In the genomic region with DNA sequence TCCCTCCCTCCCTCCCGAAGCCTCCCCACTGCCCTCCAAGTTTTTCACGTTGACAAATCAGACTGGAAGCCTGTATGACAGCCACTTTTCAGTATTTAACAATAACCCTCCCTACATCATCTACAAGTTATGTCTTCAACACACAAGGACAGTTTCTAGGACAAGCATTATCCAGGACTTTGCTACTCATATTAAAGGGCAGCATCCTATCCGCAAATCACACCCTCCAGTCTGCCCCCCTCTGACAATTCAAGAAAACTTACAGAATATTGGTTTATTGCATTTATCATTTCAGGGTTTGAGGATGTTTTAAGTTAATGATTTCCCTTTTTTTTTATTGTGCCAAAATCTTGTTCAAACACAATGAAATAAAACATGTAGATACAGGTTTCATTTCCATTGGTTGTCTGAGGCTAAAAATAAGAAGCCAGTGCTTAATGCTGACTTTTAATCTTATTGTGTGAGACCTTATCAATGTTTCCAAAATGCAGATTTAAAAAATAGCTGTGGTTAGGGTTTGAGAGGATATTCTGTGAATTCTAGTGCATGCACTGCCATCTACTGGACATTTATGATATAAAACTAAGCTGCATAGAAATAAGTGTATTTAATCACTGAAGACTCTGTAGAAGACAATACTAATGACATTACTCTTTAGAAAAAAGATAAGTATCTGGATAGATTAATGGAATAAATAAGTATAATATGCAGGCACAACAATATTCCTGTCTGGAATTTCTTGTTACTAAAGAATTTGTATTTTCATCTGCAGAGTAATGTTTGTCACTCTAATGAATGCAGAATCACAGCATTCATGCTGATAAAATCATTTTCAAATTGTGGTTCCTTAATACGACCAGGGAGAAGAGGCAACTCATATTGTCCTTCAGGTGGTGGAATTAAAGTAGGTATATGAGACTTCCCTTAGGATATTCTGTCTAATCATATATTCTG, we compare ENCODE assay signal across 1 cellular context.
TF ChIP-seq lines count a peak whose summit lies in the region.

No MANE protein-coding gene starts in this region.

TF ChIP-seq in K562, 482 proteins besides CTCF, POLR2A, EP300 and RAD21 (continued from another document):
- TF ChIP-seq, protein P1, sequence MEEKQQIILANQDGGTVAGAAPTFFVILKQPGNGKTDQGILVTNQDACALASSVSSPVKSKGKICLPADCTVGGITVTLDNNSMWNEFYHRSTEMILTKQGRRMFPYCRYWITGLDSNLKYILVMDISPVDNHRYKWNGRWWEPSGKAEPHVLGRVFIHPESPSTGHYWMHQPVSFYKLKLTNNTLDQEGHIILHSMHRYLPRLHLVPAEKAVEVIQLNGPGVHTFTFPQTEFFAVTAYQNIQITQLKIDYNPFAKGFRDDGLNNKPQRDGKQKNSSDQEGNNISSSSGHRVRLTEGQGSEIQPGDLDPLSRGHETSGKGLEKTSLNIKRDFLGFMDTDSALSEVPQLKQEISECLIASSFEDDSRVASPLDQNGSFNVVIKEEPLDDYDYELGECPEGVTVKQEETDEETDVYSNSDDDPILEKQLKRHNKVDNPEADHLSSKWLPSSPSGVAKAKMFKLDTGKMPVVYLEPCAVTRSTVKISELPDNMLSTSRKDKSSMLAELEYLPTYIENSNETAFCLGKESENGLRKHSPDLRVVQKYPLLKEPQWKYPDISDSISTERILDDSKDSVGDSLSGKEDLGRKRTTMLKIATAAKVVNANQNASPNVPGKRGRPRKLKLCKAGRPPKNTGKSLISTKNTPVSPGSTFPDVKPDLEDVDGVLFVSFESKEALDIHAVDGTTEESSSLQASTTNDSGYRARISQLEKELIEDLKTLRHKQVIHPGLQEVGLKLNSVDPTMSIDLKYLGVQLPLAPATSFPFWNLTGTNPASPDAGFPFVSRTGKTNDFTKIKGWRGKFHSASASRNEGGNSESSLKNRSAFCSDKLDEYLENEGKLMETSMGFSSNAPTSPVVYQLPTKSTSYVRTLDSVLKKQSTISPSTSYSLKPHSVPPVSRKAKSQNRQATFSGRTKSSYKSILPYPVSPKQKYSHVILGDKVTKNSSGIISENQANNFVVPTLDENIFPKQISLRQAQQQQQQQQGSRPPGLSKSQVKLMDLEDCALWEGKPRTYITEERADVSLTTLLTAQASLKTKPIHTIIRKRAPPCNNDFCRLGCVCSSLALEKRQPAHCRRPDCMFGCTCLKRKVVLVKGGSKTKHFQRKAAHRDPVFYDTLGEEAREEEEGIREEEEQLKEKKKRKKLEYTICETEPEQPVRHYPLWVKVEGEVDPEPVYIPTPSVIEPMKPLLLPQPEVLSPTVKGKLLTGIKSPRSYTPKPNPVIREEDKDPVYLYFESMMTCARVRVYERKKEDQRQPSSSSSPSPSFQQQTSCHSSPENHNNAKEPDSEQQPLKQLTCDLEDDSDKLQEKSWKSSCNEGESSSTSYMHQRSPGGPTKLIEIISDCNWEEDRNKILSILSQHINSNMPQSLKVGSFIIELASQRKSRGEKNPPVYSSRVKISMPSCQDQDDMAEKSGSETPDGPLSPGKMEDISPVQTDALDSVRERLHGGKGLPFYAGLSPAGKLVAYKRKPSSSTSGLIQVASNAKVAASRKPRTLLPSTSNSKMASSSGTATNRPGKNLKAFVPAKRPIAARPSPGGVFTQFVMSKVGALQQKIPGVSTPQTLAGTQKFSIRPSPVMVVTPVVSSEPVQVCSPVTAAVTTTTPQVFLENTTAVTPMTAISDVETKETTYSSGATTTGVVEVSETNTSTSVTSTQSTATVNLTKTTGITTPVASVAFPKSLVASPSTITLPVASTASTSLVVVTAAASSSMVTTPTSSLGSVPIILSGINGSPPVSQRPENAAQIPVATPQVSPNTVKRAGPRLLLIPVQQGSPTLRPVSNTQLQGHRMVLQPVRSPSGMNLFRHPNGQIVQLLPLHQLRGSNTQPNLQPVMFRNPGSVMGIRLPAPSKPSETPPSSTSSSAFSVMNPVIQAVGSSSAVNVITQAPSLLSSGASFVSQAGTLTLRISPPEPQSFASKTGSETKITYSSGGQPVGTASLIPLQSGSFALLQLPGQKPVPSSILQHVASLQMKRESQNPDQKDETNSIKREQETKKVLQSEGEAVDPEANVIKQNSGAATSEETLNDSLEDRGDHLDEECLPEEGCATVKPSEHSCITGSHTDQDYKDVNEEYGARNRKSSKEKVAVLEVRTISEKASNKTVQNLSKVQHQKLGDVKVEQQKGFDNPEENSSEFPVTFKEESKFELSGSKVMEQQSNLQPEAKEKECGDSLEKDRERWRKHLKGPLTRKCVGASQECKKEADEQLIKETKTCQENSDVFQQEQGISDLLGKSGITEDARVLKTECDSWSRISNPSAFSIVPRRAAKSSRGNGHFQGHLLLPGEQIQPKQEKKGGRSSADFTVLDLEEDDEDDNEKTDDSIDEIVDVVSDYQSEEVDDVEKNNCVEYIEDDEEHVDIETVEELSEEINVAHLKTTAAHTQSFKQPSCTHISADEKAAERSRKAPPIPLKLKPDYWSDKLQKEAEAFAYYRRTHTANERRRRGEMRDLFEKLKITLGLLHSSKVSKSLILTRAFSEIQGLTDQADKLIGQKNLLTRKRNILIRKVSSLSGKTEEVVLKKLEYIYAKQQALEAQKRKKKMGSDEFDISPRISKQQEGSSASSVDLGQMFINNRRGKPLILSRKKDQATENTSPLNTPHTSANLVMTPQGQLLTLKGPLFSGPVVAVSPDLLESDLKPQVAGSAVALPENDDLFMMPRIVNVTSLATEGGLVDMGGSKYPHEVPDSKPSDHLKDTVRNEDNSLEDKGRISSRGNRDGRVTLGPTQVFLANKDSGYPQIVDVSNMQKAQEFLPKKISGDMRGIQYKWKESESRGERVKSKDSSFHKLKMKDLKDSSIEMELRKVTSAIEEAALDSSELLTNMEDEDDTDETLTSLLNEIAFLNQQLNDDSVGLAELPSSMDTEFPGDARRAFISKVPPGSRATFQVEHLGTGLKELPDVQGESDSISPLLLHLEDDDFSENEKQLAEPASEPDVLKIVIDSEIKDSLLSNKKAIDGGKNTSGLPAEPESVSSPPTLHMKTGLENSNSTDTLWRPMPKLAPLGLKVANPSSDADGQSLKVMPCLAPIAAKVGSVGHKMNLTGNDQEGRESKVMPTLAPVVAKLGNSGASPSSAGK (IDR thresholded peaks at IDR 0.05): 0 out of 2 replicates have a peak, but pooled peaks have one; percentile 20
- TF ChIP-seq FOXA3 (CRISPR knock-in tag; conservative IDR thresholded peaks at IDR 0.05 in 1 of 2, IDR thresholded peaks at IDR 0.05 in 1 of 2) (0 out of 4 replicates have a peak, but pooled peaks of 1 of the 2 experiments have one; percentile 3), NR4A1 (CRISPR knock-in tag; IDR thresholded peaks at IDR 0.05) (no peak), NR4A1 (tag; IDR thresholded peaks at IDR 0.05) (no peak), PCBP1 (IDR thresholded peaks at IDR 0.05; ENCODE audit: low read depth, low read length, poor library complexity, severe bottlenecking) (peak; percentile 32)
- TF ChIP-seq, protein P2, sequence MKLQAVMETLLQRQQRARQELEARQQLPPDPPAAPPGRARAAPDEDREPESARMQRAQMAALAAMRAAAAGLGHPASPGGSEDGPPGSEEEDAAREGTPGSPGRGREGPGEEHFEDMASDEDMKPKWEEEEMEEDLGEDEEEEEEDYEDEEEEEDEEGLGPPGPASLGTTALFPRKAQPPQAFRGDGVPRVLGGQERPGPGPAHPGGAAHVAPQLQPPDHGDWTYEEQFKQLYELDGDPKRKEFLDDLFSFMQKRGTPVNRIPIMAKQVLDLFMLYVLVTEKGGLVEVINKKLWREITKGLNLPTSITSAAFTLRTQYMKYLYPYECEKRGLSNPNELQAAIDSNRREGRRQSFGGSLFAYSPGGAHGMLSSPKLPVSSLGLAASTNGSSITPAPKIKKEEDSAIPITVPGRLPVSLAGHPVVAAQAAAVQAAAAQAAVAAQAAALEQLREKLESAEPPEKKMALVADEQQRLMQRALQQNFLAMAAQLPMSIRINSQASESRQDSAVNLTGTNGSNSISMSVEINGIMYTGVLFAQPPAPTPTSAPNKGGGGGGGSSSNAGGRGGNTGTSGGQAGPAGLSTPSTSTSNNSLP (IDR thresholded peaks at IDR 0.05; ENCODE audit: borderline replicate concordance, low read depth, low read length): peak; percentile 69; the same call in 1 of the 2 replicates
- TF ChIP-seq, protein P3, sequence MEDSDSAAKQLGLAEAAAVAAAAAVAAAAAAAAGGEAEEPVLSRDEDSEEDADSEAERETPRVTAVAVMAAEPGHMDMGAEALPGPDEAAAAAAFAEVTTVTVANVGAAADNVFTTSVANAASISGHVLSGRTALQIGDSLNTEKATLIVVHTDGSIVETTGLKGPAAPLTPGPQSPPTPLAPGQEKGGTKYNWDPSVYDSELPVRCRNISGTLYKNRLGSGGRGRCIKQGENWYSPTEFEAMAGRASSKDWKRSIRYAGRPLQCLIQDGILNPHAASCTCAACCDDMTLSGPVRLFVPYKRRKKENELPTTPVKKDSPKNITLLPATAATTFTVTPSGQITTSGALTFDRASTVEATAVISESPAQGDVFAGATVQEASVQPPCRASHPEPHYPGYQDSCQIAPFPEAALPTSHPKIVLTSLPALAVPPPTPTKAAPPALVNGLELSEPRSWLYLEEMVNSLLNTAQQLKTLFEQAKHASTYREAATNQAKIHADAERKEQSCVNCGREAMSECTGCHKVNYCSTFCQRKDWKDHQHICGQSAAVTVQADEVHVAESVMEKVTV (CRISPR knock-in tag; IDR thresholded peaks at IDR 0.05): peak; percentile 96
- TF ChIP-seq, protein P4, sequence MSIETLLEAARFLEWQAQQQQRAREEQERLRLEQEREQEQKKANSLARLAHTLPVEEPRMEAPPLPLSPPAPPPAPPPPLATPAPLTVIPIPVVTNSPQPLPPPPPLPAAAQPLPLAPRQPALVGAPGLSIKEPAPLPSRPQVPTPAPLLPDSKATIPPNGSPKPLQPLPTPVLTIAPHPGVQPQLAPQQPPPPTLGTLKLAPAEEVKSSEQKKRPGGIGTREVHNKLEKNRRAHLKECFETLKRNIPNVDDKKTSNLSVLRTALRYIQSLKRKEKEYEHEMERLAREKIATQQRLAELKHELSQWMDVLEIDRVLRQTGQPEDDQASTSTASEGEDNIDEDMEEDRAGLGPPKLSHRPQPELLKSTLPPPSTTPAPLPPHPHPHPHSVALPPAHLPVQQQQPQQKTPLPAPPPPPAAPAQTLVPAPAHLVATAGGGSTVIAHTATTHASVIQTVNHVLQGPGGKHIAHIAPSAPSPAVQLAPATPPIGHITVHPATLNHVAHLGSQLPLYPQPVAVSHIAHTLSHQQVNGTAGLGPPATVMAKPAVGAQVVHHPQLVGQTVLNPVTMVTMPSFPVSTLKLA (conservative IDR thresholded peaks at IDR 0.05): 0 out of 4 replicates have a peak, but pooled peaks of 1 of the 2 experiments have one; percentile 23
